Comparison of ENCODE assay signal across 27 cellular contexts in genomic region chr3:129103296-129103695, GRCh38. TPM values are rescaled to one million over a fixed set of nuclear protein-coding genes. Genes with fewer than 3 reads are reported as not detected.
A peak's percentile ranks its signal among the peaks of the same experiment; 100 is the strongest.
DNase-seq lines count a peak whose midpoint lies in the region; ATAC-seq, FAIRE-seq and TF ChIP-seq lines count a peak whose summit lies in the region.
"Had no signal": no experiment of that assay in that cellular context is flagged by ENCODE, and none has a peak within 500 bp of the region (broad histone marks: within the 10 kb centered on the region; RNA-seq: fewer than 3 reads in every experiment).

No MANE protein-coding gene starts in this region.

- DNase-seq in T-helper 2 cell treated with Interferon-gamma antibody and Interleukin-4, amounts not matched to agents 5 μg/mL and 100 μg/mL, for 36 hours (ENCODE audit: low spot score), result no peak
- DNase-seq in T-helper 2 cell (no peak), kidney (peak; percentile 5), PC-9 (no peak), hepatic stellate cell (ENCODE audit: low spot score) (no peak)
- no peak for DNase-seq in CD8-positive, alpha-beta T cell
- DNase-seq in activated naive CD4-positive, alpha-beta T cell treated with anti-CD3 and anti-CD28 coated beads, Interleukin-2, amount 50 U/mL, for 72 hours (ENCODE audit: low spot score in 2 of 2), result no peak
- DNase-seq: 8988T; activated CD4-positive, CD25-positive, alpha-beta regulatory T cell treated with anti-CD3 and anti-CD28 coated beads, Interleukin-2, amount 50 U/mL, for 72 hours; activated effector memory CD4-positive, alpha-beta T cell treated with Interleukin-2 at 50 U/mL for 16 hours; central memory CD4-positive, alpha-beta T cell; DMS153; head of caudate nucleus; left cardiac atrium; NCI-H1092; NCI-H187 treated with DMSO at 0.1 percent for 48 hours; NCI-H2227 treated with DMSO at 0.1 percent for 48 hours; NCI-H748 treated with DMSO at 0.1 percent for 48 hours; Right ventricle myocardium superior; stimulated activated CD8-positive, alpha-beta memory T cell treated with anti-CD3 and anti-CD28 coated beads, Interleukin-4, amount 100 ng/mL, for 48 hours; upper lobe of right lung had no signal

- peaks cover 38% of the 10 kb centered on the region for H4K20me1 ChIP-seq in PC-9 (ENCODE audit: insufficient read depth)

- H3K79me2 ChIP-seq in PC-9 (ENCODE audit: low read depth), result no peaks in the 10 kb centered on the region

- H3K4me3 ChIP-seq in CD8-positive, alpha-beta T cell (ENCODE audit: low read depth, low read length), result no peak overlapping the region
- H3K4me3 ChIP-seq in kidney (ENCODE audit: low read length in 2 of 2) (no peak overlapping the region), PC-9 (no peak overlapping the region)
- H3K4me3 ChIP-seq: ascending aorta, upper lobe of right lung had no signal

- H3K9me2 ChIP-seq in PC-9 (ENCODE audit: insufficient read depth), result no peaks in the 10 kb centered on the region

- H3K36me3 Mint-ChIP-seq in T-helper 2 cell treated with Interferon-gamma antibody and Interleukin-4, amounts not matched to agents 5 μg/mL and 100 μg/mL, for 36 hours (ENCODE audit: low read depth), result peaks cover 33% of the 10 kb centered on the region
- H3K36me3 Mint-ChIP-seq in CD8-positive, alpha-beta T cell, result peaks cover 70% of the 10 kb centered on the region
- H3K36me3 Mint-ChIP-seq in activated naive CD4-positive, alpha-beta T cell treated with anti-CD3 and anti-CD28 coated beads, Interleukin-2, amount 50 U/mL, for 72 hours, result peaks cover 7 to 32% of the 10 kb centered on the region in 2 donors

- no peaks in the 10 kb centered on the region for H3K27me3 ChIP-seq in CD8-positive, alpha-beta T cell (ENCODE audit: insufficient read depth, low read length)
- H3K27me3 ChIP-seq in PC-9 (ENCODE audit: insufficient read depth, low read depth), result no peaks in the 10 kb centered on the region
- H3K27me3 ChIP-seq: ascending aorta, upper lobe of right lung had no signal

- peaks cover 11% of the 10 kb centered on the region for H3K36me3 ChIP-seq in CD8-positive, alpha-beta T cell (ENCODE audit: insufficient read depth, low read length)
- peaks cover 0 to 5% of the 10 kb centered on the region in 2 donors for H3K36me3 ChIP-seq in kidney (ENCODE audit: control insufficient read depth in 1 of 2, insufficient read depth in 2 of 2, low read length in 2 of 2)
- 0 out of 2 replicates have a peak, but pooled peaks cover 3% of the 10 kb centered on the region for H3K36me3 ChIP-seq in PC-9 (ENCODE audit: low read depth)

- no peak overlapping the region for H3K27ac ChIP-seq in CD8-positive, alpha-beta T cell (ENCODE audit: low read depth, low read length)
- H3K27ac ChIP-seq in kidney (ENCODE audit: low read depth in 2 of 2, low read length in 2 of 2), result no peak overlapping the region
- no peak overlapping the region for H3K27ac ChIP-seq in PC-9
- H3K27ac ChIP-seq: ascending aorta, upper lobe of right lung had no signal

- peak overlapping the region; percentile 47 for H3K27ac Mint-ChIP-seq in T-helper 2 cell treated with Interferon-gamma antibody and Interleukin-4, amounts not matched to agents 5 μg/mL and 100 μg/mL, for 36 hours
- peak overlapping the region; percentile 75 for H3K27ac Mint-ChIP-seq in CD8-positive, alpha-beta T cell
- H3K27ac Mint-ChIP-seq in activated naive CD4-positive, alpha-beta T cell treated with anti-CD3 and anti-CD28 coated beads, Interleukin-2, amount 50 U/mL, for 72 hours, result peak overlapping the region; percentile 69 to 77

- POLR2A ChIA-PET in CD8-positive, alpha-beta T cell (lab: Charles Lee), result interaction anchor here (0.6 to 2.5 kb wide), 2 partner anchors 18 to 179 kb away, joined by 6 to 18 read pairs; partner anchors contain the start of gene RAB43
- POLR2A ChIA-PET in PC-9 (lab: Charles Lee; ENCODE audit: unreplicated experiment), result interaction anchor here (0.9 kb wide), 1 partner anchor 306 kb away, joined by 6 read pairs; no protein-coding TSS in a partner anchor

- no peak overlapping the region for H3K4me2 ChIP-seq in PC-9

- no peak for FAIRE-seq in kidney (lab: Jason Lieb, UNC)

- TF ChIP-seq CTCF in CD8-positive, alpha-beta T cell (IDR thresholded peaks at IDR 0.05), result no peak
- TF ChIP-seq CTCF in kidney (IDR thresholded peaks at IDR 0.05; ENCODE audit: borderline replicate concordance, extremely low read depth, insufficient read depth) (no peak), PC-9 (conservative IDR thresholded peaks at IDR 0.05) (no peak)

- no peak overlapping the region for H3K4me3 Mint-ChIP-seq in T-helper 2 cell treated with Interferon-gamma antibody and Interleukin-4, amounts not matched to agents 5 μg/mL and 100 μg/mL, for 36 hours
- H3K4me3 Mint-ChIP-seq in CD8-positive, alpha-beta T cell, result peak overlapping the region; percentile 29

- no peak overlapping the region for H3K9ac ChIP-seq in kidney (ENCODE audit: low read length in 2 of 2)

- no peak for ATAC-seq in CD8-positive, alpha-beta T cell
- no peak for ATAC-seq in activated naive CD4-positive, alpha-beta T cell treated with anti-CD3 and anti-CD28 coated beads, Interleukin-2, amount 50 U/mL, for 72 hours
- ATAC-seq in GM19324 (IDR thresholded peaks at IDR 0.05; ENCODE audit: low FRiP score, unreplicated experiment), result no peak
- ATAC-seq: left cardiac atrium, upper lobe of right lung had no signal

- H3K4me1 Mint-ChIP-seq in T-helper 2 cell treated with Interferon-gamma antibody and Interleukin-4, amounts not matched to agents 5 μg/mL and 100 μg/mL, for 36 hours (ENCODE audit: low read depth), result peaks cover 26% of the 10 kb centered on the region
- H3K4me1 Mint-ChIP-seq in CD8-positive, alpha-beta T cell (ENCODE audit: low read depth), result peaks cover 78% of the 10 kb centered on the region

- no TSS peak for BruUV-seq in PC-9 (replicated peaks; lab: Mats Ljungman, UMichigan)

- intact Hi-C loops in CD8-positive, alpha-beta T cell (cut with DNase I, micrococcal nuclease), result no loop called here
- intact Hi-C loops in kidney (cut with DNase I), result no loop called here
- intact Hi-C loops in PC-9 (cut with micrococcal nuclease; ENCODE audit: unreplicated experiment), result no loop called here

- H3K4me1 ChIP-seq in CD8-positive, alpha-beta T cell (ENCODE audit: insufficient read depth, low read length), result peaks cover 76% of the 10 kb centered on the region
- H3K4me1 ChIP-seq in kidney (ENCODE audit: control insufficient read depth in 1 of 2, insufficient read depth in 1 of 2, low read depth in 1 of 2, low read length in 2 of 2) (peaks cover 0 to 13% of the 10 kb centered on the region in 2 donors), PC-9 (replicated peaks; ENCODE audit: insufficient read depth) (no peaks in the 10 kb centered on the region)

- CTCF ChIA-PET in CD8-positive, alpha-beta T cell (lab: Charles Lee), result interaction anchor here (1.1 to 3.2 kb wide), 3 partner anchors 18 to 133 kb away, joined by 3 to 17 read pairs (median 4); no protein-coding TSS in a partner anchor
- CTCF ChIA-PET in PC-9 (lab: Charles Lee), result no interaction called here

- H3K27me3 Mint-ChIP-seq in T-helper 2 cell treated with Interferon-gamma antibody and Interleukin-4, amounts not matched to agents 5 μg/mL and 100 μg/mL, for 36 hours (ENCODE audit: low read depth), result no peaks in the 10 kb centered on the region
- H3K27me3 Mint-ChIP-seq in CD8-positive, alpha-beta T cell (ENCODE audit: low read depth), result no peaks in the 10 kb centered on the region

- no peaks in the 10 kb centered on the region for H3F3A ChIP-seq in PC-9 (ENCODE audit: insufficient read depth, low read depth)

- H3K9me3 ChIP-seq in CD8-positive, alpha-beta T cell (ENCODE audit: low read length), result no peaks in the 10 kb centered on the region
- H3K9me3 ChIP-seq in kidney (ENCODE audit: control insufficient read depth in 1 of 2, low read length in 2 of 2), result no peaks in the 10 kb centered on the region
- no peaks in the 10 kb centered on the region for H3K9me3 ChIP-seq in PC-9 (ENCODE audit: insufficient read depth, low read depth)
- H3K9me3 ChIP-seq: ascending aorta, upper lobe of right lung had no signal

- no peaks in the 10 kb centered on the region for H3K9me3 Mint-ChIP-seq in T-helper 2 cell treated with Interferon-gamma antibody and Interleukin-4, amounts not matched to agents 5 μg/mL and 100 μg/mL, for 36 hours
- no peaks in the 10 kb centered on the region for H3K9me3 Mint-ChIP-seq in CD8-positive, alpha-beta T cell
- no peaks in the 10 kb centered on the region for H3K9me3 Mint-ChIP-seq in activated naive CD4-positive, alpha-beta T cell treated with anti-CD3 and anti-CD28 coated beads, Interleukin-2, amount 50 U/mL, for 72 hours

- no peak overlapping the region for H2AFZ ChIP-seq in PC-9

RNA-seq across cellular contexts. Expression of gene RAB43, which starts 18.3 kb away (rescaled TPM):
- 10 to 100 TPM; 45.2 to 48.6 TPM for total RNA-seq in CD8-positive, alpha-beta T cell
- total RNA-seq in activated naive CD4-positive, alpha-beta T cell treated with anti-CD3 and anti-CD28 coated beads, Interleukin-2, amount 50 U/mL, for 72 hours, result 10 to 100 TPM; 57.4 to 64.1 TPM
- 27.6 TPM for total RNA-seq in kidney
- 5.5 TPM for polyA plus RNA-seq in kidney (ENCODE audit: insufficient read depth, low read depth, low replicate concordance)
- 39.5 and 48.9 TPM in 2 replicates for total RNA-seq in PC-9 (2021)

RNA-seq across cellular contexts. Expression of gene GP9, which starts 42.7 kb away (rescaled TPM):
- not detected for total RNA-seq in CD8-positive, alpha-beta T cell
- not detected for total RNA-seq in activated naive CD4-positive, alpha-beta T cell treated with anti-CD3 and anti-CD28 coated beads, Interleukin-2, amount 50 U/mL, for 72 hours
- total RNA-seq in kidney (not detected), PC-9 (2021) (not detected in 2 replicates)
- 0.49 TPM for polyA plus RNA-seq in kidney (ENCODE audit: insufficient read depth, low read depth, low replicate concordance)
- total RNA-seq: ascending aorta, dermis microvascular lymphatic vessel endothelial cell, G401, Right ventricle myocardium superior, skeletal muscle tissue, subcutaneous adipose tissue had no signal

RNA-seq across cellular contexts. Expression of gene ISY1, which starts 57.6 kb away (rescaled TPM):
- 10 to 100 TPM; 35.2 to 38.7 TPM for total RNA-seq in CD8-positive, alpha-beta T cell
- total RNA-seq in activated naive CD4-positive, alpha-beta T cell treated with anti-CD3 and anti-CD28 coated beads, Interleukin-2, amount 50 U/mL, for 72 hours, result 10 to 100 TPM; 69.9 to 84.0 TPM
- total RNA-seq in kidney, result 27.1 TPM
- 22.4 TPM for polyA plus RNA-seq in kidney (ENCODE audit: insufficient read depth, low read depth, low replicate concordance)
- 62.3 and 63.1 TPM in 2 replicates for total RNA-seq in PC-9 (2021)
